Comparison of ENCODE assay signal across 16 cellular contexts in genomic region chr5:9288234-9288633, GRCh38.
DNase-seq lines count a peak whose midpoint lies in the region; ATAC-seq and TF ChIP-seq lines count a peak whose summit lies in the region.
"Had no signal": no experiment of that assay in that cellular context is flagged by ENCODE, and none has a peak within 500 bp of the region (broad histone marks: within the 10 kb centered on the region; RNA-seq: fewer than 3 reads in every experiment).

No MANE protein-coding gene starts in this region.

- H3K9me3 ChIP-seq in tibial nerve (no peaks in the 10 kb centered on the region), OCI-LY7 (ENCODE audit: low read length) (no peaks in the 10 kb centered on the region), PC-3 (ENCODE audit: low read length) (no peaks in the 10 kb centered on the region)
- H3K9me3 ChIP-seq: mucosa of descending colon had no signal

- no peaks in the 10 kb centered on the region for H3K36me3 Mint-ChIP-seq in mesothelial cell of epicardium
- H3K36me3 Mint-ChIP-seq: activated naive CD4-positive, alpha-beta T cell treated with anti-CD3 and anti-CD28 coated beads, Interleukin-2, amount 50 U/mL, for 24 hours had no signal

- H2AFZ ChIP-seq in OCI-LY7 (ENCODE audit: low read length) (no peak overlapping the region), PC-3 (ENCODE audit: low read length) (no peak overlapping the region)

- H3K27me3 ChIP-seq in tibial nerve (no peaks in the 10 kb centered on the region), PC-3 (ENCODE audit: low read length) (no peaks in the 10 kb centered on the region)

- no peak overlapping the region for H3K9ac ChIP-seq in PC-3 (ENCODE audit: low read length)

- POLR2A ChIA-PET in OCI-LY7 (lab: Charles Lee) (no interaction called here), PC-3 (lab: Charles Lee; ENCODE audit: unreplicated experiment) (no interaction called here)

- no peak for TF ChIP-seq CTCF in mesothelial cell of epicardium (IDR thresholded peaks at IDR 0.05; ENCODE audit: unreplicated experiment)
- peak in 2 of 5 experiments; percentile 31 to 47 for TF ChIP-seq CTCF in tibial nerve (IDR thresholded peaks at IDR 0.05)
- TF ChIP-seq CTCF in OCI-LY7 (conservative IDR thresholded peaks at IDR 0.05; ENCODE audit: low read length), result no peak
- TF ChIP-seq CTCF in PC-3 (conservative IDR thresholded peaks at IDR 0.05; ENCODE audit: low read depth, low read length), result no peak

- peak overlapping the region; percentile 34 for H3K27ac Mint-ChIP-seq in mesothelial cell of epicardium
- H3K27ac Mint-ChIP-seq: activated naive CD4-positive, alpha-beta T cell treated with anti-CD3 and anti-CD28 coated beads, Interleukin-2, amount 50 U/mL, for 24 hours had no signal

- H3K4me1 ChIP-seq in tibial nerve, result peaks cover 0 to 32% (median 9%) of the 10 kb centered on the region in 4 donors
- H3K4me1 ChIP-seq in OCI-LY7 (ENCODE audit: insufficient read depth, low read length, poor library complexity, severe bottlenecking), result no peaks in the 10 kb centered on the region
- no peaks in the 10 kb centered on the region for H3K4me1 ChIP-seq in PC-3 (ENCODE audit: insufficient read depth, low read length)

- BruUV-seq in OCI-LY7 (replicated peaks; lab: Mats Ljungman, UMichigan), result no TSS peak
- BruUV-seq in PC-3 (replicated peaks; lab: Mats Ljungman, UMichigan), result no TSS peak

- H3K4me1 Mint-ChIP-seq in mesothelial cell of epicardium, result peaks cover 19% of the 10 kb centered on the region
- H3K4me1 Mint-ChIP-seq: activated naive CD4-positive, alpha-beta T cell treated with anti-CD3 and anti-CD28 coated beads, Interleukin-2, amount 50 U/mL, for 24 hours had no signal

- peak overlapping the region in 3 of 4 donors; percentile 70 to 85 (median 80) for H3K27ac ChIP-seq in tibial nerve
- H3K27ac ChIP-seq in OCI-LY7 (ENCODE audit: low read depth, low read length, poor library complexity, severe bottlenecking), result no peak overlapping the region
- H3K27ac ChIP-seq in PC-3 (ENCODE audit: low read length), result no peak overlapping the region
- H3K27ac ChIP-seq: epithelial cell of prostate had no signal

- H3K4me3 Mint-ChIP-seq in mesothelial cell of epicardium, result no peak overlapping the region
- H3K4me3 Mint-ChIP-seq: activated naive CD4-positive, alpha-beta T cell treated with anti-CD3 and anti-CD28 coated beads, Interleukin-2, amount 50 U/mL, for 24 hours had no signal

- H3K36me3 ChIP-seq in tibial nerve (no peaks in the 10 kb centered on the region), OCI-LY7 (ENCODE audit: insufficient read depth, low read length) (no peaks in the 10 kb centered on the region), PC-3 (ENCODE audit: low read depth, low read length) (no peaks in the 10 kb centered on the region)

- H3K27me3 Mint-ChIP-seq in mesothelial cell of epicardium (ENCODE audit: low read depth), result no peaks in the 10 kb centered on the region
- H3K27me3 Mint-ChIP-seq: activated naive CD4-positive, alpha-beta T cell treated with anti-CD3 and anti-CD28 coated beads, Interleukin-2, amount 50 U/mL, for 24 hours had no signal

- H3K4me2 ChIP-seq in OCI-LY7 (ENCODE audit: low read length) (no peak overlapping the region), PC-3 (ENCODE audit: low read length) (no peak overlapping the region)

- H3K79me2 ChIP-seq in OCI-LY7 (ENCODE audit: insufficient read depth, low read depth, low read length), result no peaks in the 10 kb centered on the region
- H3K79me2 ChIP-seq in PC-3 (ENCODE audit: low read length), result no peaks in the 10 kb centered on the region

- intact Hi-C loops in OCI-LY7 (cut with micrococcal nuclease; ENCODE audit: unreplicated experiment) (no loop called here), PC-3 (cut with micrococcal nuclease) (no loop called here)

- ATAC-seq in PC-3, result no peak
- ATAC-seq: mucosa of descending colon had no signal

- H4K20me1 ChIP-seq in OCI-LY7 (ENCODE audit: insufficient read depth, low read length) (no peaks in the 10 kb centered on the region), PC-3 (ENCODE audit: low read length) (no peaks in the 10 kb centered on the region)

- peak; percentile 79 for DNase-seq in NCI-H460 (ENCODE audit: extremely low read depth, low read depth)
- peak; percentile 58 for DNase-seq in globus pallidus (ENCODE audit: low spot score)
- no peak for DNase-seq in mesothelial cell of epicardium (ENCODE audit: low spot score in 2 of 2, unreplicated experiment in 2 of 2)
- DNase-seq in tibial nerve (ENCODE audit: low spot score in 2 of 2), result peak in 1 of 2 donors; percentile 25
- no peak for DNase-seq in OCI-LY7 (ENCODE audit: low spot score)
- DNase-seq in PC-3, result no peak
- no peak for DNase-seq in activated CD4-positive, alpha-beta T cell treated with anti-CD3 and anti-CD28 coated beads, Interleukin-2, amount 50 U/mL, for 48 hours
- DNase-seq: activated CD4-positive, alpha-beta T cell treated with anti-CD3 and anti-CD28 coated beads, Interleukin-2, amount 50 U/mL, for 1 hour; activated T-cell treated with anti-CD3 and anti-CD28 coated beads, Interleukin-2, amount 50 U/mL, for 1 hour; mucosa of descending colon; NCI-H69; small intestine; stimulated activated CD4-positive, alpha-beta T cell treated with anti-CD3 and anti-CD28 coated beads, Interleukin-4, amount 100 ng/mL, for 4 hours; stimulated activated CD8-positive, alpha-beta memory T cell treated with anti-CD3 and anti-CD28 coated beads, Interleukin-4, amount 100 ng/mL, for 48 hours had no signal

- WGBS in tibial nerve, 2 donors, result 32 to 34% methylated on average over 7 of the region's 7 CpGs

- H3K9me3 Mint-ChIP-seq in mesothelial cell of epicardium, result no peaks in the 10 kb centered on the region
- H3K9me3 Mint-ChIP-seq: activated naive CD4-positive, alpha-beta T cell treated with anti-CD3 and anti-CD28 coated beads, Interleukin-2, amount 50 U/mL, for 24 hours had no signal

- CTCF ChIA-PET in OCI-LY7 (lab: Charles Lee; ENCODE audit: unreplicated experiment) (no interaction called here), PC-3 (lab: Charles Lee) (no interaction called here)

- H3K9me2 ChIP-seq in OCI-LY7 (ENCODE audit: insufficient read depth, low read length) (no peaks in the 10 kb centered on the region), PC-3 (replicated peaks; ENCODE audit: low read length) (no peaks in the 10 kb centered on the region)

- peak in 1 of 2 donors; percentile 46 for TF ChIP-seq EP300 in tibial nerve (IDR thresholded peaks at IDR 0.05)

- H3K4me3 ChIP-seq in tibial nerve, result no peak overlapping the region
- H3K4me3 ChIP-seq in OCI-LY7 (ENCODE audit: low read depth, low read length, poor library complexity, severe bottlenecking), result no peak overlapping the region
- H3K4me3 ChIP-seq in PC-3 (ENCODE audit: low read length), result no peak overlapping the region
- H3K4me3 ChIP-seq: mucosa of descending colon had no signal

- no peak for TF ChIP-seq POLR2A in tibial nerve (IDR thresholded peaks at IDR 0.05)

- no peaks in the 10 kb centered on the region for H3F3A ChIP-seq in PC-3 (ENCODE audit: low read length, unreplicated experiment)

Comparison
In these comparisons a context has a peak if more than half of its experiments do, and no peak if none do; other contexts are left out.
1. DNase-seq: peak in NCI-H460 (single experiment) and globus pallidus (single experiment); none in mesothelial cell of epicardium (0 of 2), OCI-LY7 (single experiment), PC-3 (single experiment) and activated CD4-positive, alpha-beta T cell treated with anti-CD3 and anti-CD28 coated beads, Interleukin-2, amount 50 U/mL, for 48 hours (0 of 2).
2. H3K27ac ChIP-seq: peak in tibial nerve (3 of 4); none in OCI-LY7 (single experiment) and PC-3 (single experiment).